9 cellular contexts compared by ENCODE assay signal in genomic region chr2:42747422-42747821, GRCh38. TPM values are rescaled to one million over a fixed set of nuclear protein-coding genes. Genes with fewer than 3 reads are reported as not detected.
"Had no signal": no experiment of that assay in that cellular context is flagged by ENCODE, and none has a peak within 500 bp of the region (broad histone marks: within the 10 kb centered on the region; RNA-seq: fewer than 3 reads in every experiment).

No MANE protein-coding gene starts in this region.

- H3K9ac ChIP-seq: KMS-11 had no signal

- H3K4me3 ChIP-seq: GM23338 had no signal

- H3K9me3 Mint-ChIP-seq: IgD-negative memory B cell had no signal

- DNase-seq: H9, HCEC 1CT, KBM-7 had no signal

- H3K27ac Mint-ChIP-seq: GM23338, IgD-negative memory B cell had no signal

- H3K4me2 ChIP-seq: GM23338, KMS-11 had no signal

- H3K27ac ChIP-seq: HL-60, KMS-11 had no signal

- H3K27me3 Mint-ChIP-seq: IgD-negative memory B cell had no signal

- H2AFZ ChIP-seq: GM23338 had no signal

- H3K4me3 Mint-ChIP-seq: GM23338, H9, IgD-negative memory B cell had no signal

- ATAC-seq: GM23338, HepG2 had no signal

- H3K4me1 Mint-ChIP-seq: GM23338 had no signal

RNA-seq across cellular contexts. Expression of gene OXER1, which starts 16.5 kb away (rescaled TPM):
- total RNA-seq: HT1080 had no signal

RNA-seq across cellular contexts. Expression of gene HAAO, which starts 45.0 kb away (rescaled TPM):
- total RNA-seq: HT1080 had no signal
